Comparison of ENCODE assay signal across 8 cellular contexts in genomic region chr6:161273752-161274487, GRCh38. TPM values are rescaled to one million over a fixed set of nuclear protein-coding genes. Genes with fewer than 3 reads are reported as not detected.
DNase-seq lines count a peak whose midpoint lies in the region; ATAC-seq, FAIRE-seq and TF ChIP-seq lines count a peak whose summit lies in the region.

A gene with protein sequence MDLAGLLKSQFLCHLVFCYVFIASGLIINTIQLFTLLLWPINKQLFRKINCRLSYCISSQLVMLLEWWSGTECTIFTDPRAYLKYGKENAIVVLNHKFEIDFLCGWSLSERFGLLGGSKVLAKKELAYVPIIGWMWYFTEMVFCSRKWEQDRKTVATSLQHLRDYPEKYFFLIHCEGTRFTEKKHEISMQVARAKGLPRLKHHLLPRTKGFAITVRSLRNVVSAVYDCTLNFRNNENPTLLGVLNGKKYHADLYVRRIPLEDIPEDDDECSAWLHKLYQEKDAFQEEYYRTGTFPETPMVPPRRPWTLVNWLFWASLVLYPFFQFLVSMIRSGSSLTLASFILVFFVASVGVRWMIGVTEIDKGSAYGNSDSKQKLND (minus strand): TSS chr6:161274061. CDS start chr6:161232213, 41,848 bp downstream.

- FAIRE-seq in GM12891 (lab: Jason Lieb, UNC): peak; percentile 88

- H3K4me3 ChIP-seq in urinary bladder (ENCODE audit: low read depth, low read length): peak within 1 kb of the TSS; percentile 75

- no peaks in the 10 kb centered on the region for H3K36me3 ChIP-seq in urinary bladder (ENCODE audit: insufficient read depth)

- H3K27ac ChIP-seq in urinary bladder (ENCODE audit: low read depth): no peak within 1 kb of the TSS

- peak; percentile 26; the same call in 1 of the 2 replicates for TF ChIP-seq POLR2A in GM12891 (IDR thresholded peaks at IDR 0.05; ENCODE audit: low read depth, low read length)

- H3K4me1 ChIP-seq in urinary bladder (ENCODE audit: insufficient read depth): no peaks in the 10 kb centered on the region

- ATAC-seq in HG02642 (IDR thresholded peaks at IDR 0.05; ENCODE audit: poor library complexity, unreplicated experiment): peak; percentile 99
- ATAC-seq in left cardiac atrium: peak; percentile 99

- peak; percentile 73 for DNase-seq in GM12891 (ENCODE audit: insufficient read length, low spot score)
- DNase-seq in NCI-H128 (lab: John Stamatoyannopoulos, UW; ENCODE audit: unreplicated experiment): peak; percentile 91
- peak; percentile 95 for DNase-seq in SW480 (ENCODE audit: low spot score)
- peak; percentile 98 for DNase-seq in amniotic epithelial cell (ENCODE audit: low read depth)
- peak; percentile 60 for DNase-seq in left cardiac atrium
- no peak for DNase-seq in posterior vena cava (ENCODE audit: low spot score)

- WGBS in urinary bladder: under 1% methylated on average over 21 of the region's 21 CpGs

- intact Hi-C loops in left cardiac atrium (cut with DNase I): no loop called here
- intact Hi-C loops in posterior vena cava (cut with DNase I): no loop called here

TF ChIP-seq in GM12891, 5 proteins besides CTCF, POLR2A, EP300 and RAD21:
- TF ChIP-seq POU2F2 (IDR thresholded peaks at IDR 0.05; ENCODE audit: low read depth, low read length) (no peak), POLR2AphosphoS5 (IDR thresholded peaks at IDR 0.05; ENCODE audit: low read depth, low read length) (no peak), PAX5 (IDR thresholded peaks at IDR 0.05; ENCODE audit: insufficient read depth, low read length, severe bottlenecking) (no peak), TAF1 (IDR thresholded peaks at IDR 0.05; ENCODE audit: low read depth, low read length) (peak; percentile 94), SPI1 (IDR thresholded peaks at IDR 0.05; ENCODE audit: low read depth, low read length) (peak; percentile 67)
TF ChIP-seq in GM12891: peak in this region for 2.

RNA-seq across cellular contexts. Expression of the gene that starts here (rescaled TPM):
- 1.7 TPM for polyA plus RNA-seq in GM12891 (2012; ENCODE audit: low read depth, missing spikeins)
- total RNA-seq in left cardiac atrium (1 to 10 TPM; 2.9 to 4.6 TPM), posterior vena cava (10 to 100 TPM; 12.8 to 14.0 TPM), urinary bladder (26.4 TPM)
- polyA plus RNA-seq in urinary bladder: 4.5 TPM
